9 cellular contexts compared by ENCODE assay signal in the genomic region with DNA sequence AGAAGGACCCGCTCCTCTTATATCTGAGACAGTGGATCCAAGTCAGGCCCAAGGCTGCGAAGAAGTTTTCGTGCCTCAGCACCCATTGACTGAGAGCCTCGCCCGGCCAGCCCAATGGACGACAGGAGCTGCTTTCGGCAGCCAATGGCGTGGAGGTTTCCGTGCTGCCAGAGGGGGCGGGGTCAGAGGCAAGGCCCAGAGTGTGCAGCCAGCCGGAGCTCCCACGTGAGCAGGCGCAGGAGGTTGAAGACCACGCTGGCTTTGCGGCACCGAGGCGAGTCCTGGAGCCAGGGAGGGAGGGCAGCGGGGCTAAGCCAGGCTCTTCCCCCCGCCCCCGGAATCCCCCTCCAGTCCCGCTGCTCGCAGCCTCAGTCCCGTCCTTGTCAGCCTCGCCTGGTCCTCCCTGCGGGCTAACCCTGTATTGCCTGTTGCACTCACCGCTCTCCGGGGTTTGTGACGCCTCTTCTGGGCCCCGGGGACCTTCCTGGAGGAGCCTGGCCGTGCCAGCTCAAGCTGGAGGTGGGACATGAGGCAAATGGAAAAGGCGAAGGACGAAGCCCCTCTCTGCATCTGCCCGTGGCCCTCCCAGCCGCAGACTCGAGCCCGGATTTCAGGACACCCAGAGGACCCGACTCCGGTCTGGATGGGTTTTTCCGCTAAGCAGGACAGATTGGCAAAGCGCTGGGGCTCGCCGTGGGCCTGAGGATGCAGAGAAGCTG. TPM values are rescaled to one million over a fixed set of nuclear protein-coding genes. Genes with fewer than 3 reads are reported as not detected.
A peak's percentile ranks its signal among the peaks of the same experiment; 100 is the strongest.
DNase-seq lines count a peak whose midpoint lies in the region; ATAC-seq lines count a peak whose summit lies in the region.
"Had no signal": no experiment of that assay in that cellular context is flagged by ENCODE, and none has a peak within 500 bp of the region (broad histone marks: within the 10 kb centered on the region; RNA-seq: fewer than 3 reads in every experiment).

No MANE protein-coding gene starts in this region.

- H3K36me3 ChIP-seq in MG63 = no peaks in the 10 kb centered on the region

- H3K9me3 ChIP-seq in MG63 = no peaks in the 10 kb centered on the region

- peaks cover 2% of the 10 kb centered on the region; the same call in 1 of the 2 replicates for H3K27me3 ChIP-seq in MG63

- H3K4me3 ChIP-seq in MG63 = no peak overlapping the region

- DNase-seq in DMS 273 (lab: John Stamatoyannopoulos, UW; ENCODE audit: unreplicated experiment) (peak; percentile 29), DMS 273 treated with DMSO at 0.1 percent for 48 hours (lab: John Stamatoyannopoulos, UW) (no peak), activated T-cell treated with anti-CD3 and anti-CD28 coated beads for 24 hours (ENCODE audit: low read depth) (peak; percentile 19), hypothalamus (lab: John Stamatoyannopoulos, UW) (peak in 26 of 51 donors; percentile 2 to 53 (median 23)), MG63 (no peak)
- DNase-seq in stimulated activated CD4-positive, alpha-beta T cell treated with anti-CD3 and anti-CD28 coated beads, Interleukin-2, amount 100 ng/mL, for 4 hours (ENCODE audit: low read depth) = peak; percentile 30

- ATAC-seq in HG03432 (IDR thresholded peaks at IDR 0.05; ENCODE audit: unreplicated experiment) (no peak), HG02623 (IDR thresholded peaks at IDR 0.05; ENCODE audit: unreplicated experiment) (no peak)

RNA-seq across cellular contexts. Expression of gene IFNL4, which starts 1.5 kb away (rescaled TPM):
- total RNA-seq in MG63 (2014; rRNA removed; shearing (Covaris generic); ENCODE audit: low replicate concordance) = not detected in 2 replicates
- total RNA-seq: glomerular endothelial cell had no signal

RNA-seq across cellular contexts. Expression of gene IFNL3, which starts 2.3 kb away (rescaled TPM):
- total RNA-seq in MG63 (2014; rRNA removed; shearing (Covaris generic); ENCODE audit: low replicate concordance) = not detected in 2 replicates
- total RNA-seq: glomerular endothelial cell had no signal

RNA-seq across cellular contexts. Expression of gene IFNL2, which starts 21.1 kb away (rescaled TPM):
- not detected in 2 replicates for total RNA-seq in MG63 (2014; rRNA removed; shearing (Covaris generic); ENCODE audit: low replicate concordance)
- total RNA-seq: glomerular endothelial cell had no signal

RNA-seq across cellular contexts. Expression of gene SYCN, which starts 43.0 kb away (rescaled TPM):
- not detected in 2 replicates for total RNA-seq in MG63 (2014; rRNA removed; shearing (Covaris generic); ENCODE audit: low replicate concordance)
- total RNA-seq: glomerular endothelial cell had no signal

RNA-seq across cellular contexts. Expression of gene IFNL1, which starts 49.1 kb away (rescaled TPM):
- not detected in 2 replicates for total RNA-seq in MG63 (2014; rRNA removed; shearing (Covaris generic); ENCODE audit: low replicate concordance)
- total RNA-seq: glomerular endothelial cell had no signal

Comparison
In these comparisons a context has a peak if more than half of its experiments do, and no peak if none do; other contexts are left out.
1. DNase-seq: peak in DMS 273 (single experiment), activated T-cell treated with anti-CD3 and anti-CD28 coated beads for 24 hours (single experiment), hypothalamus (26 of 51) and stimulated activated CD4-positive, alpha-beta T cell treated with anti-CD3 and anti-CD28 coated beads, Interleukin-2, amount 100 ng/mL, for 4 hours (single experiment); none in DMS 273 treated with DMSO at 0.1 percent for 48 hours (single experiment) and MG63 (single experiment).